In the genomic region with DNA sequence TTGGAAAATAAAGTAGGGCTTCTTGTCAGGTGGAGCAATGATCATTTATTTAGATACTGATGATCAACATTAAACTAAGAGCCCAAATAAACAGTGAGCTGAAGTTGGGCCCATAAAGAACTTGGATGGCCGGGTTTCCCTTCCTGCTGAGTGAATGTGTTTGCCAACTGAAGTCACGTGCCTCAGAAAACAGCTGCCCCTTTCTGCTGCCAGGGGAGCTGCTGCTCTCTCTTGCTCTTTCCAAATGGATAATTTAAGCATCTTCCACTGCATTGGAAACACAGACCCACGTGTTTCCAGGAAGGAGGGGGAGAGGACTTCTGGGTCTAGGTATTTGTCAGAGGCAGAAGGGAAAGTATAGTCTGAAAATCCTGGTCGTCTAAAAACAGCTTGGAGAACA, we compare ENCODE assay signal across 13 cellular contexts. TPM values are rescaled to one million over a fixed set of nuclear protein-coding genes. Genes with fewer than 3 reads are reported as not detected.
A peak's percentile ranks its signal among the peaks of the same experiment; 100 is the strongest.
DNase-seq lines count a peak whose midpoint lies in the region; ATAC-seq and TF ChIP-seq lines count a peak whose summit lies in the region.
"Had no signal": no experiment of that assay in that cellular context is flagged by ENCODE, and none has a peak within 500 bp of the region (broad histone marks: within the 10 kb centered on the region; RNA-seq: fewer than 3 reads in every experiment).

No MANE protein-coding gene starts in this region.

- H3K4me3 ChIP-seq in HAP-1 = no peak overlapping the region
- H3K4me3 ChIP-seq: ovary, SJSA1 had no signal

- H3K4me1 Mint-ChIP-seq in osteocyte (ENCODE audit: unreplicated experiment) = peaks cover 7% of the 10 kb centered on the region
- H3K4me1 Mint-ChIP-seq: stimulated activated naive CD8-positive, alpha-beta T cell treated with anti-CD3 and anti-CD28 coated beads, Interleukin-15, amount 100 ng/mL, for 72 hours had no signal

- no peak for ATAC-seq in HG02970 (IDR thresholded peaks at IDR 0.05; ENCODE audit: low FRiP score, unreplicated experiment)
- ATAC-seq in HG03571 (IDR thresholded peaks at IDR 0.05; ENCODE audit: unreplicated experiment) = no peak
- ATAC-seq: esophagus mucosa; stimulated activated naive CD8-positive, alpha-beta T cell treated with anti-CD3 and anti-CD28 coated beads, Interleukin-15, amount 100 ng/mL, for 72 hours had no signal

- H3K36me3 Mint-ChIP-seq in osteocyte (ENCODE audit: unreplicated experiment) = no peaks in the 10 kb centered on the region

- H3K9me3 Mint-ChIP-seq in osteocyte (ENCODE audit: unreplicated experiment) = no peaks in the 10 kb centered on the region

- H3K27ac Mint-ChIP-seq in osteocyte (ENCODE audit: unreplicated experiment) = no peak overlapping the region
- H3K27ac Mint-ChIP-seq: stimulated activated naive CD8-positive, alpha-beta T cell treated with anti-CD3 and anti-CD28 coated beads, Interleukin-15, amount 100 ng/mL, for 72 hours had no signal

- peaks cover 29% of the 10 kb centered on the region for H3K27me3 ChIP-seq in HAP-1 (ENCODE audit: low read depth)
- H3K27me3 ChIP-seq: ovary, SJSA1 had no signal

- H3K9me3 ChIP-seq in HAP-1 = no peaks in the 10 kb centered on the region
- H3K9me3 ChIP-seq: ovary, SJSA1 had no signal

- no peak overlapping the region for H3K4me3 Mint-ChIP-seq in osteocyte (ENCODE audit: unreplicated experiment)
- H3K4me3 Mint-ChIP-seq: stimulated activated naive CD8-positive, alpha-beta T cell treated with anti-CD3 and anti-CD28 coated beads, Interleukin-15, amount 100 ng/mL, for 72 hours had no signal

- no peaks in the 10 kb centered on the region for H3K4me1 ChIP-seq in HAP-1

- TF ChIP-seq CTCF in osteocyte (IDR thresholded peaks at IDR 0.05) = peak; percentile 9

- no peaks in the 10 kb centered on the region for H3K36me3 ChIP-seq in HAP-1 (replicated peaks)
- H3K36me3 ChIP-seq: ovary, SJSA1 had no signal

- peaks cover 27% of the 10 kb centered on the region for H3K27me3 Mint-ChIP-seq in osteocyte (ENCODE audit: unreplicated experiment)

- in situ Hi-C loops in HAP-1 (cut with MboI; ENCODE audit: low sequenced_read_pairs) = no loop called here

- DNase-seq in DMS53 treated with DMSO at 0.1 percent for 48 hours (lab: John Stamatoyannopoulos, UW; ENCODE audit: unreplicated experiment) = peak; percentile 42
- DNase-seq in NCI-H510A treated with DMSO at 0.1 percent for 48 hours (lab: John Stamatoyannopoulos, UW) = peak; percentile 88
- peak; percentile 48 for DNase-seq in fibroblast of peridontal ligament (ENCODE audit: extremely low read depth)
- DNase-seq in osteocyte (ENCODE audit: extremely low spot score, unreplicated experiment) = no peak
- no peak for DNase-seq in HAP-1 (ENCODE audit: low spot score in 2 of 2)
- DNase-seq in OCI-M2 (lab: John Stamatoyannopoulos, UW; ENCODE audit: unreplicated experiment) = no peak
- DNase-seq: DMS79 treated with DMSO at 0.1 percent for 48 hours; stimulated activated naive CD8-positive, alpha-beta T cell treated with anti-CD3 and anti-CD28 coated beads, Interleukin-15, amount 100 ng/mL, for 72 hours had no signal

RNA-seq across cellular contexts. Expression of gene NCKAP5, which starts 22.9 kb away (rescaled TPM):
- 0.46 and 0.50 TPM in 2 replicates for total RNA-seq in osteocyte

Comparison
In these comparisons a context has a peak if more than half of its experiments do, and no peak if none do; other contexts are left out.
1. DNase-seq: peak in DMS53 treated with DMSO at 0.1 percent for 48 hours (single experiment), NCI-H510A treated with DMSO at 0.1 percent for 48 hours (single experiment) and fibroblast of peridontal ligament (single experiment); none in osteocyte (single experiment), HAP-1 (0 of 2) and OCI-M2 (single experiment).